11 cellular contexts compared by ENCODE assay signal in genomic region chr14:104436741-104437701, GRCh38.
DNase-seq lines count a peak whose midpoint lies in the region; ATAC-seq and TF ChIP-seq lines count a peak whose summit lies in the region.
"Had no signal": no experiment of that assay in that cellular context is flagged by ENCODE, and none has a peak within 500 bp of the region (broad histone marks: within the 10 kb centered on the region; RNA-seq: fewer than 3 reads in every experiment).

No MANE protein-coding gene starts in this region.

- H3K27me3 ChIP-seq in esophagus muscularis mucosa (peaks cover 0 to 11% (median 0%) of the 10 kb centered on the region in 4 donors), rectal smooth muscle tissue (ENCODE audit: control insufficient read depth, insufficient read depth, low read length) (no peaks in the 10 kb centered on the region)

- intact Hi-C loops in esophagus muscularis mucosa (cut with DNase I) = no loop called here

- H3K9me3 ChIP-seq in esophagus muscularis mucosa = peaks cover 0 to 6% (median 2%) of the 10 kb centered on the region in 4 donors

- TF ChIP-seq CTCF in GM10266 (IDR thresholded peaks at IDR 0.05; ENCODE audit: control insufficient read depth, insufficient read depth, low read depth, missing control alignments) = no peak
- TF ChIP-seq CTCF in esophagus muscularis mucosa (IDR thresholded peaks at IDR 0.05) = no peak

- ATAC-seq in GM21619 (IDR thresholded peaks at IDR 0.05; ENCODE audit: unreplicated experiment) (no peak), HG02610 (IDR thresholded peaks at IDR 0.05; ENCODE audit: unreplicated experiment) (no peak)

- H3K9ac ChIP-seq in rectal smooth muscle tissue (ENCODE audit: low read length) = no peak overlapping the region

- DNase-seq in GM10266 (ENCODE audit: extremely low spot score) (peak; percentile 7), NCI-H345 (lab: John Stamatoyannopoulos, UW) (peak; percentile 89), esophagus muscularis mucosa (ENCODE audit: extremely low spot score) (peak; percentile 74), superior temporal gyrus (ENCODE audit: extremely low spot score) (no peak), NCI-H187 (lab: John Stamatoyannopoulos, UW) (no peak)
- DNase-seq: DND-41, NCI-H1436, SHP77 had no signal

- H3K36me3 ChIP-seq in esophagus muscularis mucosa = no peaks in the 10 kb centered on the region
- no peaks in the 10 kb centered on the region for H3K36me3 ChIP-seq in rectal smooth muscle tissue (ENCODE audit: control insufficient read depth, insufficient read depth, low read length)

- TF ChIP-seq POLR2A in esophagus muscularis mucosa (IDR thresholded peaks at IDR 0.05; ENCODE audit: low read depth) = no peak

- WGBS in esophagus muscularis mucosa = 75% methylated on average over 8 of the region's 15 CpGs

- H3K27ac ChIP-seq in esophagus muscularis mucosa (replicated peaks in 1 of 4) (peak overlapping the region in 2 of 4 donors; percentile 27 to 38), rectal smooth muscle tissue (ENCODE audit: low read depth, low read length) (no peak overlapping the region)

- TF ChIP-seq EP300 in esophagus muscularis mucosa (IDR thresholded peaks at IDR 0.05) = no peak

- H3K4me1 ChIP-seq in esophagus muscularis mucosa (peaks cover 13 to 19% (median 19%) of the 10 kb centered on the region in 4 donors), rectal smooth muscle tissue (ENCODE audit: control insufficient read depth, insufficient read depth, low read length) (no peaks in the 10 kb centered on the region)

- peak overlapping the region in 3 of 4 donors; percentile 42 to 50 (median 49) for H3K4me3 ChIP-seq in esophagus muscularis mucosa
- H3K4me3 ChIP-seq in rectal smooth muscle tissue (ENCODE audit: low read length) = peak overlapping the region; percentile 38

Comparison
In these comparisons a context has a peak if more than half of its experiments do, and no peak if none do; other contexts are left out.
1. DNase-seq: peak in GM10266 (single experiment), NCI-H345 (single experiment) and esophagus muscularis mucosa (single experiment); none in superior temporal gyrus (single experiment) and NCI-H187 (0 of 2).